23 cellular contexts compared by ENCODE assay signal in the genomic region with DNA sequence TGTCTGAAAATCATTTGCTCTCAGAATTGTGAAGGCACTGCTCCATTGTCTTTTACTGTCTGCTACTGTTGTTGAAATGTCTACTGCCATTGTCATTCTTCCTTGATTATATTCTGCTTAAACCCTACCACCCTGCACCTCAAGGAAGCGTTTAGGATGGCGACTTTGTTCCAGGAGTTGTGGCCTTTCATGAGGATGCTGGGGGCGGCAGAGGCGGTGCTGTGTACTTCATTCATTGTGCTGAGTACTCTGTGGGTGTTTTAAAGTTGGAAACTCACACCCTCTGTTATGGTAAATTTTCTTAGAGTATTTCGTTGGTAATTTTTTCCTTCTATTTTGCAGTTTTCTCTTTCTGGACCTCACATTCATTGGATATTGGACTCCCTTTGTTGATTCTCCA.
"Had no signal": no experiment of that assay in that cellular context is flagged by ENCODE, and none has a peak within 500 bp of the region (broad histone marks: within the 10 kb centered on the region; RNA-seq: fewer than 3 reads in every experiment).

No MANE protein-coding gene starts in this region.

- H3K9me3 ChIP-seq: MG63, SK-N-SH had no signal

- H3K4me3 ChIP-seq: MG63 had no signal

- H3K36me3 ChIP-seq: MG63 had no signal

- H3K9me2 ChIP-seq: SK-N-SH had no signal

- H3K4me2 ChIP-seq: SK-N-SH had no signal

- H3K27ac ChIP-seq: RWPE1 had no signal

- ATAC-seq: HepG2, Panc1, PC-3 had no signal

- H3K9ac ChIP-seq: SK-N-SH had no signal

- DNase-seq: IMR-90; Karpas-422; KG1; MG63; NCI-H1092; NCI-H1105 treated with DMSO at 0.1 percent for 48 hours; NCI-H1417 treated with DMSO at 0.1 percent for 48 hours; NCI-H146; NCI-H1694 treated with DMSO at 0.1 percent for 48 hours; NCI-H1930; NCI-H2081; NCI-H2107; NCI-H2227 treated with DMSO at 0.1 percent for 48 hours; NCI-H524; NCI-H526 treated with DMSO at 0.1 percent for 48 hours; NCI-H748 treated with DMSO at 0.1 percent for 48 hours; NK-92 treated with Interleukin-12 subunit alpha and Interleukin-12 subunit beta, amount 100 ng/mL, for 24 hours; PC-3; SHP77; SK-N-SH had no signal

- H3K27me3 ChIP-seq: MG63 had no signal
